Comparison of ENCODE assay signal across 1 cellular context in the genomic region with DNA sequence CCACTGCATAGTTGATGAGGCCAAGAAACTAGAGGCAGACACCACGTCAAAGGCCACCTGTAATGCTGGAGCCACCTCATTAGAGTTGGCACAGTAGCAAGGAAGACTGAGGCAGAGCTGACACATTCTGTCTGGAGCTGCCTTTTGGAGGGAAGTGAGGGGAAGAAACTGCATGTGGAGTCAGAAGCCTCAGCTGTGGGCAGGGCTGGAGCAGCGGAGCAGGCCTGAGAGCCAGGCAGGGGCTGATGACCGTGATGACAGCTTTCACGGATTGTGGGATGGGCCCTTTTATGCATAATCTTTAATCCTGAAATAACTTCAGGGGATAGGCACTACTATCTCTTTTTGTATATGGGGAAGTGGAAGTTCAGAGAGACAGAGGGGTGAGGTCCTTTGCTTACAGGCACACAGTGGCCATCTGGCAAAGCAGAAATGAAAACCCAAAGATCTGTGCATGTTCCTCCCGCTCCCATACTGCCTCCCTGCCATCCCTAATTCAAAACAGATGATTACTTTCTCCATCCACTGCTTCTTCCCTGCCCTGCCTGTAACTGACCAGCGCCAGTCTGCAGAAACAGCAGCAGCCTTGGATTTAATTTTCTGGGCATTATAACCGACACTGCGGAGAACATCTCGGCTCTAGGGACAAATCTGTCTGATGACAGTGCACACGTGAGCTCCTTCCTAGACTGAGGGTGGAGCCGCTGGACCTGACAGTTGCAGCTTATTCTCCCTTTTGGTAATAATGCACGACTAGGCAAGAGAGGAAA.
TF ChIP-seq lines count a peak whose summit lies in the region.

No MANE protein-coding gene starts in this region.

TF ChIP-seq in GM23338, 12 proteins besides CTCF, POLR2A, EP300 and RAD21 (continued from another document):
- TF ChIP-seq, protein P1, sequence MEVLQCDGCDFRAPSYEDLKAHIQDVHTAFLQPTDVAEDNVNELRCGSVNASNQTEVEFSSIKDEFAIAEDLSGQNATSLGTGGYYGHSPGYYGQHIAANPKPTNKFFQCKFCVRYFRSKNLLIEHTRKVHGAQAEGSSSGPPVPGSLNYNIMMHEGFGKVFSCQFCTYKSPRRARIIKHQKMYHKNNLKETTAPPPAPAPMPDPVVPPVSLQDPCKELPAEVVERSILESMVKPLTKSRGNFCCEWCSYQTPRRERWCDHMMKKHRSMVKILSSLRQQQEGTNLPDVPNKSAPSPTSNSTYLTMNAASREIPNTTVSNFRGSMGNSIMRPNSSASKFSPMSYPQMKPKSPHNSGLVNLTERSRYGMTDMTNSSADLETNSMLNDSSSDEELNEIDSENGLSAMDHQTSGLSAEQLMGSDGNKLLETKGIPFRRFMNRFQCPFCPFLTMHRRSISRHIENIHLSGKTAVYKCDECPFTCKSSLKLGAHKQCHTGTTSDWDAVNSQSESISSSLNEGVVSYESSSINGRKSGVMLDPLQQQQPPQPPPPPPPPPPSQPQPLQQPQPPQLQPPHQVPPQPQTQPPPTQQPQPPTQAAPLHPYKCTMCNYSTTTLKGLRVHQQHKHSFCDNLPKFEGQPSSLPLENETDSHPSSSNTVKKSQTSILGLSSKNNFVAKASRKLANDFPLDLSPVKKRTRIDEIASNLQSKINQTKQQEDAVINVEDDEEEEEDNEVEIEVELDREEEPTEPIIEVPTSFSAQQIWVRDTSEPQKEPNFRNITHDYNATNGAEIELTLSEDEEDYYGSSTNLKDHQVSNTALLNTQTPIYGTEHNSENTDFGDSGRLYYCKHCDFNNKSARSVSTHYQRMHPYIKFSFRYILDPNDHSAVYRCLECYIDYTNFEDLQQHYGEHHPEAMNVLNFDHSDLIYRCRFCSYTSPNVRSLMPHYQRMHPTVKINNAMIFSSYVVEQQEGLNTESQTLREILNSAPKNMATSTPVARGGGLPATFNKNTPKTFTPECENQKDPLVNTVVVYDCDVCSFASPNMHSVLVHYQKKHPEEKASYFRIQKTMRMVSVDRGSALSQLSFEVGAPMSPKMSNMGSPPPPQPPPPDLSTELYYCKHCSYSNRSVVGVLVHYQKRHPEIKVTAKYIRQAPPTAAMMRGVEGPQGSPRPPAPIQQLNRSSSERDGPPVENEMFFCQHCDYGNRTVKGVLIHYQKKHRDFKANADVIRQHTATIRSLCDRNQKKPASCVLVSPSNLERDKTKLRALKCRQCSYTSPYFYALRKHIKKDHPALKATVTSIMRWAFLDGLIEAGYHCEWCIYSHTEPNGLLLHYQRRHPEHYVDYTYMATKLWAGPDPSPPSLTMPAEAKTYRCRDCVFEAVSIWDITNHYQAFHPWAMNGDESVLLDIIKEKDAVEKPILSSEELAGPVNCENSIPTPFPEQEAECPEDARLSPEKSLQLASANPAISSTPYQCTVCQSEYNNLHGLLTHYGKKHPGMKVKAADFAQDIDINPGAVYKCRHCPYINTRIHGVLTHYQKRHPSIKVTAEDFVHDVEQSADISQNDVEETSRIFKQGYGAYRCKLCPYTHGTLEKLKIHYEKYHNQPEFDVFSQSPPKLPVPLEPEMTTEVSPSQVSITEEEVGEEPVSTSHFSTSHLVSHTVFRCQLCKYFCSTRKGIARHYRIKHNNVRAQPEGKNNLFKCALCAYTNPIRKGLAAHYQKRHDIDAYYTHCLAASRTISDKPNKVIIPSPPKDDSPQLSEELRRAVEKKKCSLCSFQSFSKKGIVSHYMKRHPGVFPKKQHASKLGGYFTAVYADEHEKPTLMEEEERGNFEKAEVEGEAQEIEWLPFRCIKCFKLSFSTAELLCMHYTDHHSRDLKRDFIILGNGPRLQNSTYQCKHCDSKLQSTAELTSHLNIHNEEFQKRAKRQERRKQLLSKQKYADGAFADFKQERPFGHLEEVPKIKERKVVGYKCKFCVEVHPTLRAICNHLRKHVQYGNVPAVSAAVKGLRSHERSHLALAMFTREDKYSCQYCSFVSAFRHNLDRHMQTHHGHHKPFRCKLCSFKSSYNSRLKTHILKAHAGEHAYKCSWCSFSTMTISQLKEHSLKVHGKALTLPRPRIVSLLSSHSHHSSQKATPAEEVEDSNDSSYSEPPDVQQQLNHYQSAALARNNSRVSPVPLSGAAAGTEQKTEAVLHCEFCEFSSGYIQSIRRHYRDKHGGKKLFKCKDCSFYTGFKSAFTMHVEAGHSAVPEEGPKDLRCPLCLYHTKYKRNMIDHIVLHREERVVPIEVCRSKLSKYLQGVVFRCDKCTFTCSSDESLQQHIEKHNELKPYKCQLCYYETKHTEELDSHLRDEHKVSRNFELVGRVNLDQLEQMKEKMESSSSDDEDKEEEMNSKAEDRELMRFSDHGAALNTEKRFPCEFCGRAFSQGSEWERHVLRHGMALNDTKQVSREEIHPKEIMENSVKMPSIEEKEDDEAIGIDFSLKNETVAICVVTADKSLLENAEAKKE (CRISPR knock-in tag; IDR thresholded peaks at IDR 0.05): no peak
- TF ChIP-seq EZH2phosphoT487 (IDR thresholded peaks at IDR 0.05; ENCODE audit: unreplicated experiment): no peak
- no peak for TF ChIP-seq EZH2 (IDR thresholded peaks at IDR 0.05; ENCODE audit: low read depth, unreplicated experiment)
- TF ChIP-seq ZNF331 (CRISPR knock-in tag; IDR thresholded peaks at IDR 0.05; ENCODE audit: low read depth): no peak
- no peak for TF ChIP-seq POLR2AphosphoS5 (IDR thresholded peaks at IDR 0.05; ENCODE audit: low read depth)
- TF ChIP-seq, protein P2, sequence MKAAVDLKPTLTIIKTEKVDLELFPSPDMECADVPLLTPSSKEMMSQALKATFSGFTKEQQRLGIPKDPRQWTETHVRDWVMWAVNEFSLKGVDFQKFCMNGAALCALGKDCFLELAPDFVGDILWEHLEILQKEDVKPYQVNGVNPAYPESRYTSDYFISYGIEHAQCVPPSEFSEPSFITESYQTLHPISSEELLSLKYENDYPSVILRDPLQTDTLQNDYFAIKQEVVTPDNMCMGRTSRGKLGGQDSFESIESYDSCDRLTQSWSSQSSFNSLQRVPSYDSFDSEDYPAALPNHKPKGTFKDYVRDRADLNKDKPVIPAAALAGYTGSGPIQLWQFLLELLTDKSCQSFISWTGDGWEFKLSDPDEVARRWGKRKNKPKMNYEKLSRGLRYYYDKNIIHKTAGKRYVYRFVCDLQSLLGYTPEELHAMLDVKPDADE (IDR thresholded peaks at IDR 0.05): no peak
- TF ChIP-seq STAT1 (IDR thresholded peaks at IDR 0.05; ENCODE audit: unreplicated experiment): no peak
- no peak for TF ChIP-seq NANOG (IDR thresholded peaks at IDR 0.05; ENCODE audit: borderline replicate concordance)
- TF ChIP-seq CREB1 (CRISPR knock-in tag; IDR thresholded peaks at IDR 0.05; ENCODE audit: low read depth): no peak
- no peak for TF ChIP-seq JUNB (IDR thresholded peaks at IDR 0.05; ENCODE audit: unreplicated experiment)
